Comparison of ENCODE assay signal across 9 cellular contexts in the genomic region with DNA sequence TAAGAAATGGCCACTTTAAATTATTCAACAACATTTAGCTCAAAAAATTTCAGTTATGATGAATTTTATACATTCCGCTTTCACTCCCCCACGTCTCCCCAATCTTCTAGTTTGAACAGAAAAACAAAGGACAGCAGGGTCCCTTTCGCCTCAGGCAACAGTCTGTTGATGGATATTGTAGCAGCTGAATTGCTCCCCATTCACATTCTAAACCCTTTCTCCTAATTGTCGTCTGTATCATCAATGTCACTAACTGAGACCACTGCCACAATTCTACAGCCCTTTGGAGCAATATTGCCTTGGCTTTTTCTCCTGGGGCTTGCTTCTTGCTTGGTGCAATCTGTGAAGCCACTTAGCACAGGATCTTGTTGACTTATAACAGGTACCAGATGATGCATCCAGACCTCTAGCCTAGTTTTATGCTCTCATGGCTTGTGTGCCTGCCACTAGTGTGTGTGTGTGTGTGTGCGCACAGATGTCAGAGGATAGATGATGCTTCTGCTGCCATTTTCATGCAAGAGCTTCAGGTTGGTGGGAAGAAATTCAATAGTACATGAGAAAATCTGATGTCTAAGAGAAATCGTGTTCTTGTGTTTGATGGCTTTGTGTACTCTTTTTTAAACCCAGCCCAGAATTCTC.
"Had no signal": no experiment of that assay in that cellular context is flagged by ENCODE, and none has a peak within 500 bp of the region (broad histone marks: within the 10 kb centered on the region; RNA-seq: fewer than 3 reads in every experiment).

No MANE protein-coding gene starts in this region.

- DNase-seq: activated CD4-positive, alpha-beta memory T cell treated with anti-CD3 and anti-CD28 coated beads for 36 hours; activated effector memory CD4-positive, alpha-beta T cell treated with anti-CD3 and anti-CD28 coated beads, Interleukin-2, amount 50 U/mL, for 16 hours; activated T-cell treated with anti-CD3 and anti-CD28 coated beads, Interleukin-2, amount 50 U/mL, for 4 hours; anterior cingulate cortex; dermis blood vessel endothelial cell; erythroblast; kidney glomerular epithelial cell; ovary had no signal

- ATAC-seq: activated naive CD4-positive, alpha-beta T cell treated with anti-CD3 and anti-CD28 coated beads, Interleukin-2, amount 50 U/mL, for 72 hours; activated T-cell treated with anti-CD3 and anti-CD28 coated beads, Interleukin-2, amount 50 U/mL, for 4 hours had no signal
